Comparison of ENCODE assay signal across 9 cellular contexts in the genomic region with DNA sequence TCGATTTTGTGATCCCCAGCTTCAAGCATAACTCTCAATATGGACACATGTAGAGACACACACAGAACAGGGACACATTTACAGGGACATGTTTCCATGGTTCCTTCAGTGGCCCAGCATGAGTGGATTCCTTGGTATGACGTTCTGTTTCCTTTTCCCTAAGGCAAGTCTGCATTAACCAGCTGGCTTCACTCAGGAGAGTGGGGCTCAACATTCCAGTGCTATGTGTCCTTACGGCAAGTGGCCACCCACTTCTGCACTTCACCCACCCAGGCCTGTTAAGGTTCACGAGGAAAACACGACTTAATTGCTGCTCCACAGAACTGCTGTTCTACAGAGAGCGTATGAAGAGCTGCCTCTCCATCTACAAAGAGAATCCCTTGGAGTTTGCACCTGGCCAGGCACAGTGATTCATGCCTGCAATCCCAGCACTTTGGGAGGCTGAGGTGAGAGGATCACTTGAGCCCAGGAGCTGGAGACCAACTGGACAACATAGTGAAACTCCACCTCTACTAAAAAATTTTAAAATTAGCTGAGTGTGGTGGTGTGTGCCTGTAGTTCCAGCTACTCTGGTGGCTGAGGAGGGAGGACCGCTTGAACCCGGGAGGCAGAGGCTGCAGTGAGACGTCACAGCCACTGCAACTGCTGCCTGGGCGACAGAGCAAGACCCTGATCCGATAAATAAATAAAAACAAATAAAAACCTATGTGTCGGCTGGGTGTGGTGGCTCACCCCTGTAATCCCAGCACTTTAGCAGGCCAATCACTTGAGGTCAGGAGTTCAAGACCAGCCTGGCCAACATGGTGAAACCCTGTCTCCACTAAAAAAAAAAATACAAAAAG. TPM values are rescaled to one million over a fixed set of nuclear protein-coding genes. Genes with fewer than 3 reads are reported as not detected.
A peak's percentile ranks its signal among the peaks of the same experiment; 100 is the strongest.
DNase-seq lines count a peak whose midpoint lies in the region; ATAC-seq, FAIRE-seq and TF ChIP-seq lines count a peak whose summit lies in the region.
"Had no signal": no experiment of that assay in that cellular context is flagged by ENCODE, and none has a peak within 500 bp of the region (broad histone marks: within the 10 kb centered on the region; RNA-seq: fewer than 3 reads in every experiment).

No MANE protein-coding gene starts in this region.

- TF ChIP-seq CTCF in MCF 10A (IDR thresholded peaks at IDR 0.05; ENCODE audit: unreplicated experiment) (no peak), mesothelial cell of epicardium (IDR thresholded peaks at IDR 0.05; ENCODE audit: unreplicated experiment) (no peak), Calu3 (IDR thresholded peaks at IDR 0.05; ENCODE audit: unreplicated experiment) (no peak)

- CTCF ChIA-PET in MCF 10A (lab: Yijun Ruan, JAX) (interaction anchor here (0.6 to 1.4 kb wide), 4 partner anchors 9 to 379 kb away, joined by 3 to 4 read pairs (median 4); no protein-coding TSS in a partner anchor), Calu3 (lab: Charles Lee) (interaction anchor here (0.6 kb wide), 1 partner anchor 11 kb away, joined by 17 read pairs; no protein-coding TSS in a partner anchor)

- POLR2A ChIA-PET in MCF 10A (lab: Yijun Ruan, JAX): interaction anchor here (0.6 to 4.5 kb wide), 3 partner anchors 17 to 918 kb away, joined by 3 to 50 read pairs (median 4); a partner anchor contains a TSS

- no peaks in the 10 kb centered on the region for H3K27me3 Mint-ChIP-seq in MCF 10A (ENCODE audit: insufficient read depth, unreplicated experiment)
- no peaks in the 10 kb centered on the region for H3K27me3 Mint-ChIP-seq in mesothelial cell of epicardium (ENCODE audit: low read depth)
- H3K27me3 Mint-ChIP-seq in Calu3 (ENCODE audit: unreplicated experiment): no peaks in the 10 kb centered on the region

- H3K36me3 Mint-ChIP-seq in MCF 10A (ENCODE audit: insufficient read depth, unreplicated experiment): peaks cover 35% of the 10 kb centered on the region
- H3K36me3 Mint-ChIP-seq in mesothelial cell of epicardium: peaks cover 5% of the 10 kb centered on the region
- peaks cover 19% of the 10 kb centered on the region for H3K36me3 Mint-ChIP-seq in Calu3 (ENCODE audit: insufficient read depth, unreplicated experiment)

- DNase-seq in AG20443 (ENCODE audit: low spot score) (peak; percentile 69), HTR-8/SVneo (ENCODE audit: insufficient read length, low spot score) (no peak), MCF 10A (ENCODE audit: unreplicated experiment) (no peak), mesothelial cell of epicardium (ENCODE audit: low spot score in 2 of 2, unreplicated experiment in 2 of 2) (no peak), COR-L47 (lab: John Stamatoyannopoulos, UW) (no peak), Calu3 (no peak)
- DNase-seq: activated CD4-positive, alpha-beta T cell treated with anti-CD3 and anti-CD28 coated beads, Interleukin-2, amount 50 U/mL, for 1 hour had no signal

- ATAC-seq in HG02973 (IDR thresholded peaks at IDR 0.05; ENCODE audit: unreplicated experiment): no peak
- no peak for ATAC-seq in HG02970 (IDR thresholded peaks at IDR 0.05; ENCODE audit: low FRiP score, unreplicated experiment)

- peaks cover 58% of the 10 kb centered on the region for H3K4me1 Mint-ChIP-seq in MCF 10A (ENCODE audit: insufficient read depth, unreplicated experiment)
- H3K4me1 Mint-ChIP-seq in mesothelial cell of epicardium: peaks cover 57% of the 10 kb centered on the region
- H3K4me1 Mint-ChIP-seq in Calu3 (ENCODE audit: low read depth, unreplicated experiment): peaks cover 42% of the 10 kb centered on the region

- intact Hi-C loops in MCF 10A (cut with micrococcal nuclease): no loop called here
- intact Hi-C loops in Calu3 (cut with micrococcal nuclease; ENCODE audit: unreplicated experiment): no loop called here

- H3K27ac Mint-ChIP-seq in MCF 10A (ENCODE audit: low read depth, unreplicated experiment) (peak overlapping the region; percentile 87), mesothelial cell of epicardium (peak overlapping the region; percentile 80), Calu3 (ENCODE audit: unreplicated experiment) (no peak overlapping the region)

- H3K9me3 Mint-ChIP-seq in MCF 10A (ENCODE audit: unreplicated experiment): no peaks in the 10 kb centered on the region
- peaks cover 3% of the 10 kb centered on the region for H3K9me3 Mint-ChIP-seq in mesothelial cell of epicardium
- H3K9me3 Mint-ChIP-seq in Calu3 (ENCODE audit: low read depth, unreplicated experiment): no peaks in the 10 kb centered on the region

- BruUV-seq in MCF 10A (replicated peaks; lab: Mats Ljungman, UMichigan) (no TSS peak), Calu3 (replicated peaks; lab: Mats Ljungman, UMichigan) (no TSS peak)

- H3K4me3 Mint-ChIP-seq in MCF 10A (ENCODE audit: unreplicated experiment) (no peak overlapping the region), mesothelial cell of epicardium (no peak overlapping the region), Calu3 (ENCODE audit: low read depth, unreplicated experiment) (no peak overlapping the region)

- peak; percentile 20 for FAIRE-seq in HTR-8/SVneo (lab: Jason Lieb, UNC)

RNA-seq across cellular contexts. Expression of a gene that starts 32.5 kb away (rescaled TPM):
- total RNA-seq in MCF 10A (2022): 167 and 189 TPM in 2 replicates
- 148 to 153 TPM (median 152 TPM) in 3 replicates for total RNA-seq in mesothelial cell of epicardium
- 92.2 and 93.9 TPM in 2 replicates for total RNA-seq in Calu3 (2022)
